In the genomic region with DNA sequence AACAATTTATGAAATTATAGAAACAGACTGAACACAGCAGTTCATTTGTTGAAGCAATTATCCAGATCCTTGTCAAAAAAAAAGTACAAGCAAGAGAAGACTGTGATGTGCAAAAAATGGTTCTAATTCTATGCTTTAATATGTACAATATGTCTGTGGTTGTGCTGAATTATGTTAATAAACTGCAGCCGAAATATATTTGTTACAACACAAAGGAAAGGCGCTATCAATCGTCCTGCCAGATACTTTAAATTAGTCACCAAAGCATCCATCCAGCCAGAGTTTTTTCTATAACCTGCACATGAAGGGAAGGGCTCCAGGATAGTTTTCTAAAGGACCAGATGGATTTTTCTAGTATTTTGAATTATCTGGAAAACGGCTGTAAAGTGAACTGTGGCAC, we compare ENCODE assay signal across 24 cellular contexts.
A peak's percentile ranks its signal among the peaks of the same experiment; 100 is the strongest.
DNase-seq lines count a peak whose midpoint lies in the region; ATAC-seq and TF ChIP-seq lines count a peak whose summit lies in the region.
"Had no signal": no experiment of that assay in that cellular context is flagged by ENCODE, and none has a peak within 500 bp of the region (broad histone marks: within the 10 kb centered on the region; RNA-seq: fewer than 3 reads in every experiment).

No MANE protein-coding gene starts in this region.

- 0 out of 2 replicates have a peak overlapping the region, but pooled peaks have one; percentile 1 for H3K27ac Mint-ChIP-seq in GM23338
- peak overlapping the region; percentile 2 for H3K27ac Mint-ChIP-seq in type B pancreatic cell
- no peak overlapping the region for H3K27ac Mint-ChIP-seq in activated CD4-positive, alpha-beta T cell treated with anti-CD3 and anti-CD28 coated beads, Interleukin-2, amount 10 ng/mL, durations not matched to agents 7 days and 5 days

- POLR2A ChIA-PET in activated CD4-positive, alpha-beta T cell treated with anti-CD3 and anti-CD28 coated beads, Interleukin-2, amount 10 ng/mL, durations not matched to agents 7 days and 5 days (lab: Charles Lee): no interaction called here

- H3K4me3 ChIP-seq in GM23338 (no peak overlapping the region), fibroblast of mammary gland (ENCODE audit: control insufficient read depth, low read depth, low read length) (no peak overlapping the region)

- H3K9me3 Mint-ChIP-seq in GM23338 (no peaks in the 10 kb centered on the region), type B pancreatic cell (no peaks in the 10 kb centered on the region)
- no peaks in the 10 kb centered on the region for H3K9me3 Mint-ChIP-seq in activated CD4-positive, alpha-beta T cell treated with anti-CD3 and anti-CD28 coated beads, Interleukin-2, amount 10 ng/mL, durations not matched to agents 7 days and 5 days

- H3K27me3 ChIP-seq in GM23338 (ENCODE audit: insufficient read depth): no peaks in the 10 kb centered on the region

- H3K4me1 Mint-ChIP-seq in GM23338 (peaks cover 53% of the 10 kb centered on the region), type B pancreatic cell (ENCODE audit: unreplicated experiment) (peaks cover 35% of the 10 kb centered on the region)
- no peaks in the 10 kb centered on the region for H3K4me1 Mint-ChIP-seq in activated CD4-positive, alpha-beta T cell treated with anti-CD3 and anti-CD28 coated beads, Interleukin-2, amount 10 ng/mL, durations not matched to agents 7 days and 5 days

- ATAC-seq in GM23338 (no peak), HG02981 (IDR thresholded peaks at IDR 0.05; ENCODE audit: unreplicated experiment) (no peak), GM18873 (IDR thresholded peaks at IDR 0.05; ENCODE audit: low FRiP score, unreplicated experiment) (no peak), GM19467 (IDR thresholded peaks at IDR 0.05; ENCODE audit: unreplicated experiment) (no peak)
- ATAC-seq: HepG2 had no signal

- peaks cover 15% of the 10 kb centered on the region for H3K79me2 ChIP-seq in GM23338 (replicated peaks; ENCODE audit: insufficient read depth)

- peaks cover 4% of the 10 kb centered on the region for H3K27me3 Mint-ChIP-seq in GM23338 (ENCODE audit: insufficient read depth, low read depth, poor library complexity)
- no peaks in the 10 kb centered on the region for H3K27me3 Mint-ChIP-seq in type B pancreatic cell
- H3K27me3 Mint-ChIP-seq in activated CD4-positive, alpha-beta T cell treated with anti-CD3 and anti-CD28 coated beads, Interleukin-2, amount 10 ng/mL, durations not matched to agents 7 days and 5 days: no peaks in the 10 kb centered on the region

- H3K4me3 Mint-ChIP-seq in GM23338 (no peak overlapping the region), type B pancreatic cell (no peak overlapping the region)
- no peak overlapping the region for H3K4me3 Mint-ChIP-seq in activated CD4-positive, alpha-beta T cell treated with anti-CD3 and anti-CD28 coated beads, Interleukin-2, amount 10 ng/mL, durations not matched to agents 7 days and 5 days

- H3F3A ChIP-seq in GM23338 (replicated peaks; ENCODE audit: low read depth): no peaks in the 10 kb centered on the region

- no peak overlapping the region for H2AFZ ChIP-seq in GM23338

- no peaks in the 10 kb centered on the region for H3K9me2 ChIP-seq in GM23338 (ENCODE audit: insufficient read depth)

- no peaks in the 10 kb centered on the region for H3K36me3 ChIP-seq in GM23338 (ENCODE audit: insufficient read depth)

- H4K20me1 ChIP-seq in GM23338 (replicated peaks; ENCODE audit: insufficient read depth): no peaks in the 10 kb centered on the region

- DNase-seq in GM23338 (ENCODE audit: low spot score) (no peak), amniotic epithelial cell (ENCODE audit: low read depth) (peak; percentile 50), fibroblast of mammary gland (ENCODE audit: low read depth) (peak; percentile 78), type B pancreatic cell (ENCODE audit: extremely low spot score, unreplicated experiment) (no peak)
- no peak for DNase-seq in activated CD4-positive, alpha-beta T cell treated with anti-CD3 and anti-CD28 coated beads, Interleukin-2, amount 10 ng/mL, durations not matched to agents 7 days and 5 days
- DNase-seq: Calu3, DMS79 treated with DMSO at 0.1 percent for 48 hours, GF-D8, H7, Karpas-422, NCI-H1092, NCI-H1417 treated with DMSO at 0.1 percent for 48 hours, NCI-H1694 treated with DMSO at 0.1 percent for 48 hours, NCI-H2081 treated with DMSO at 0.1 percent for 48 hours, NCI-H2171, NCI-H226, NCI-H510A, NCI-H69, SHP77 had no signal

- H3K4me2 ChIP-seq in GM23338: no peak overlapping the region

- H3K36me3 Mint-ChIP-seq in GM23338 (ENCODE audit: low read depth) (no peaks in the 10 kb centered on the region), type B pancreatic cell (no peaks in the 10 kb centered on the region)
- H3K36me3 Mint-ChIP-seq in activated CD4-positive, alpha-beta T cell treated with anti-CD3 and anti-CD28 coated beads, Interleukin-2, amount 10 ng/mL, durations not matched to agents 7 days and 5 days (ENCODE audit: low read depth): no peaks in the 10 kb centered on the region

- no peak overlapping the region for H3K27ac ChIP-seq in GM23338 (ENCODE audit: low read depth)
- H3K27ac ChIP-seq: RWPE1 had no signal

- no peak for TF ChIP-seq CTCF in GM23338 (conservative IDR thresholded peaks at IDR 0.05; ENCODE audit: low read depth in 2 of 2)
- TF ChIP-seq CTCF in fibroblast of mammary gland (conservative IDR thresholded peaks at IDR 0.05; ENCODE audit: control insufficient read depth, insufficient read depth, low read depth, low read length): no peak
- no peak for TF ChIP-seq CTCF in type B pancreatic cell (conservative IDR thresholded peaks at IDR 0.05)

- H3K4me1 ChIP-seq in GM23338 (ENCODE audit: insufficient read depth): peaks cover 53% of the 10 kb centered on the region

- CTCF ChIA-PET in activated CD4-positive, alpha-beta T cell treated with anti-CD3 and anti-CD28 coated beads, Interleukin-2, amount 10 ng/mL, durations not matched to agents 7 days and 5 days (lab: Charles Lee): no interaction called here

TF ChIP-seq in GM23338, 12 proteins besides CTCF, POLR2A, EP300 and RAD21 (continues in another document):
- TF ChIP-seq NANOG (IDR thresholded peaks at IDR 0.05; ENCODE audit: borderline replicate concordance) (no peak), REST (IDR thresholded peaks at IDR 0.05; ENCODE audit: unreplicated experiment) (no peak), ZNF114 (CRISPR knock-in tag; IDR thresholded peaks at IDR 0.05) (no peak), EZH2 (IDR thresholded peaks at IDR 0.05; ENCODE audit: low read depth, unreplicated experiment) (no peak), ZNF331 (CRISPR knock-in tag; IDR thresholded peaks at IDR 0.05; ENCODE audit: low read depth) (no peak), CREB1 (CRISPR knock-in tag; IDR thresholded peaks at IDR 0.05; ENCODE audit: low read depth) (no peak)

Comparison
In these comparisons a context has a peak if more than half of its experiments do, and no peak if none do; other contexts are left out.
1. DNase-seq: peak in amniotic epithelial cell (single experiment) and fibroblast of mammary gland (single experiment); none in GM23338 (single experiment), type B pancreatic cell (single experiment) and activated CD4-positive, alpha-beta T cell treated with anti-CD3 and anti-CD28 coated beads, Interleukin-2, amount 10 ng/mL, durations not matched to agents 7 days and 5 days (single experiment).